8 cellular contexts compared by ENCODE assay signal in genomic region chr3:169668957-169669681, GRCh38. TPM values are rescaled to one million over a fixed set of nuclear protein-coding genes. Genes with fewer than 3 reads are reported as not detected.
DNase-seq lines count a peak whose midpoint lies in the region; ATAC-seq and TF ChIP-seq lines count a peak whose summit lies in the region.

No MANE protein-coding gene starts in this region.

- H3K9me3 ChIP-seq in CD8-positive, alpha-beta memory T cell (ENCODE audit: low read length) = no peaks in the 10 kb centered on the region
- H3K9me3 ChIP-seq in neural cell (ENCODE audit: low read length) = peaks cover 6% of the 10 kb centered on the region

- POLR2A ChIA-PET in CD8-positive, alpha-beta memory T cell (lab: Charles Lee) = no interaction called here

- H3K4me3 Mint-ChIP-seq in CD8-positive, alpha-beta memory T cell = peak overlapping the region in 6 of 7 donors; percentile 30 to 67 (median 54)

- no peak for TF ChIP-seq EP300 in neural cell (conservative IDR thresholded peaks at IDR 0.05; ENCODE audit: poor library complexity, severe bottlenecking)

- CTCF ChIA-PET in CD8-positive, alpha-beta memory T cell (lab: Charles Lee) = no interaction called here

- no peak overlapping the region for H3K4me3 ChIP-seq in CD8-positive, alpha-beta memory T cell (ENCODE audit: low read length)
- peak overlapping the region; percentile 72 for H3K4me3 ChIP-seq in neural cell (ENCODE audit: low read length)

- H3K36me3 Mint-ChIP-seq in CD8-positive, alpha-beta memory T cell = no peaks in the 10 kb centered on the region

- H4K20me1 ChIP-seq in neural cell (ENCODE audit: insufficient read depth) = no peaks in the 10 kb centered on the region

- no peaks in the 10 kb centered on the region for H3K9me2 ChIP-seq in neural cell (ENCODE audit: insufficient read depth, low read length)

- DNase-seq in CD8-positive, alpha-beta memory T cell = no peak
- DNase-seq in NCI-H2227 treated with DMSO at 0.1 percent for 48 hours (lab: John Stamatoyannopoulos, UW) (peak; percentile 48), foreskin keratinocyte (peak in 1 of 2 donors; percentile 53)
- peak; percentile 78 for DNase-seq in activated CD8-positive, alpha-beta memory T cell treated with anti-CD3 and anti-CD28 coated beads, Interleukin-2, amount 50 U/mL, for 48 hours
- no peak for DNase-seq in effector CD8-positive, alpha-beta T cell (lab: John Stamatoyannopoulos, UW)

- H3F3A ChIP-seq in neural cell (ENCODE audit: insufficient read depth, low read length, poor library complexity, severe bottlenecking) = no peaks in the 10 kb centered on the region

- H3K9me3 Mint-ChIP-seq in CD8-positive, alpha-beta memory T cell = peaks cover 18 to 39% (median 19%) of the 10 kb centered on the region in 5 donors

- H3K36me3 ChIP-seq in CD8-positive, alpha-beta memory T cell (ENCODE audit: insufficient read depth, low read length) = no peaks in the 10 kb centered on the region
- H3K36me3 ChIP-seq in neural cell (ENCODE audit: insufficient read depth, low read length) = no peaks in the 10 kb centered on the region

- TF ChIP-seq RAD21 in neural cell (conservative IDR thresholded peaks at IDR 0.05) = peak; percentile 97

- peak; percentile 78 for TF ChIP-seq CTCF in foreskin keratinocyte (conservative IDR thresholded peaks at IDR 0.05)
- peak; percentile 96 for TF ChIP-seq CTCF in neural cell (IDR thresholded peaks at IDR 0.05; ENCODE audit: poor library complexity, severe bottlenecking)

- peak; percentile 86 for ATAC-seq in GM19351 (IDR thresholded peaks at IDR 0.05; ENCODE audit: unreplicated experiment)
- ATAC-seq in HG03175 (IDR thresholded peaks at IDR 0.05; ENCODE audit: unreplicated experiment) = peak; percentile 84
- ATAC-seq in foreskin keratinocyte = peak; percentile 91

- H2AFZ ChIP-seq in neural cell (ENCODE audit: low read depth, low read length) = no peak overlapping the region

- peak overlapping the region; percentile 98 for H3K4me2 ChIP-seq in neural cell (ENCODE audit: low read length)

- H3K27me3 ChIP-seq in CD8-positive, alpha-beta memory T cell (ENCODE audit: insufficient read depth, low read length, poor library complexity, severe bottlenecking) = peaks cover 46% of the 10 kb centered on the region
- H3K27me3 ChIP-seq in foreskin keratinocyte (peaks cover 92% of the 10 kb centered on the region), neural cell (ENCODE audit: insufficient read depth, low read depth, low read length) (peaks cover 62% of the 10 kb centered on the region)

- H3K27ac ChIP-seq in CD8-positive, alpha-beta memory T cell (ENCODE audit: low read depth, low read length) = no peak overlapping the region
- H3K27ac ChIP-seq in foreskin keratinocyte = no peak overlapping the region
- no peak overlapping the region for H3K27ac ChIP-seq in neural cell (ENCODE audit: low read length)

- peaks cover 12% of the 10 kb centered on the region for H3K4me1 ChIP-seq in CD8-positive, alpha-beta memory T cell (ENCODE audit: insufficient read depth, low read length)
- H3K4me1 ChIP-seq in foreskin keratinocyte = no peaks in the 10 kb centered on the region

- H3K27ac Mint-ChIP-seq in CD8-positive, alpha-beta memory T cell = no peak overlapping the region

- peaks cover 19 to 37% (median 20%) of the 10 kb centered on the region in 3 donors for H3K4me1 Mint-ChIP-seq in CD8-positive, alpha-beta memory T cell

- H3K79me2 ChIP-seq in neural cell (replicated peaks; ENCODE audit: insufficient read depth, low read length) = no peaks in the 10 kb centered on the region

- peak overlapping the region; percentile 35 for H3K9ac ChIP-seq in neural cell (ENCODE audit: low read length)

- peaks cover 76 to 89% of the 10 kb centered on the region in 2 donors for H3K27me3 Mint-ChIP-seq in CD8-positive, alpha-beta memory T cell

TF ChIP-seq in neural cell, 6 proteins besides CTCF, POLR2A, EP300 and RAD21:
- TF ChIP-seq POLR2AphosphoS5 (IDR thresholded peaks at IDR 0.05) (peak; percentile 8), TAF1 (IDR thresholded peaks at IDR 0.05; ENCODE audit: low read depth) (no peak), MXI1 (conservative IDR thresholded peaks at IDR 0.05; ENCODE audit: poor library complexity, severe bottlenecking) (no peak), SMC3 (conservative IDR thresholded peaks at IDR 0.05; ENCODE audit: poor library complexity) (peak; percentile 96), EZH2 (IDR thresholded peaks at IDR 0.05; ENCODE audit: borderline replicate concordance, insufficient read depth, low read length, poor library complexity, severe bottlenecking) (no peak)
- TF ChIP-seq, protein P1, sequence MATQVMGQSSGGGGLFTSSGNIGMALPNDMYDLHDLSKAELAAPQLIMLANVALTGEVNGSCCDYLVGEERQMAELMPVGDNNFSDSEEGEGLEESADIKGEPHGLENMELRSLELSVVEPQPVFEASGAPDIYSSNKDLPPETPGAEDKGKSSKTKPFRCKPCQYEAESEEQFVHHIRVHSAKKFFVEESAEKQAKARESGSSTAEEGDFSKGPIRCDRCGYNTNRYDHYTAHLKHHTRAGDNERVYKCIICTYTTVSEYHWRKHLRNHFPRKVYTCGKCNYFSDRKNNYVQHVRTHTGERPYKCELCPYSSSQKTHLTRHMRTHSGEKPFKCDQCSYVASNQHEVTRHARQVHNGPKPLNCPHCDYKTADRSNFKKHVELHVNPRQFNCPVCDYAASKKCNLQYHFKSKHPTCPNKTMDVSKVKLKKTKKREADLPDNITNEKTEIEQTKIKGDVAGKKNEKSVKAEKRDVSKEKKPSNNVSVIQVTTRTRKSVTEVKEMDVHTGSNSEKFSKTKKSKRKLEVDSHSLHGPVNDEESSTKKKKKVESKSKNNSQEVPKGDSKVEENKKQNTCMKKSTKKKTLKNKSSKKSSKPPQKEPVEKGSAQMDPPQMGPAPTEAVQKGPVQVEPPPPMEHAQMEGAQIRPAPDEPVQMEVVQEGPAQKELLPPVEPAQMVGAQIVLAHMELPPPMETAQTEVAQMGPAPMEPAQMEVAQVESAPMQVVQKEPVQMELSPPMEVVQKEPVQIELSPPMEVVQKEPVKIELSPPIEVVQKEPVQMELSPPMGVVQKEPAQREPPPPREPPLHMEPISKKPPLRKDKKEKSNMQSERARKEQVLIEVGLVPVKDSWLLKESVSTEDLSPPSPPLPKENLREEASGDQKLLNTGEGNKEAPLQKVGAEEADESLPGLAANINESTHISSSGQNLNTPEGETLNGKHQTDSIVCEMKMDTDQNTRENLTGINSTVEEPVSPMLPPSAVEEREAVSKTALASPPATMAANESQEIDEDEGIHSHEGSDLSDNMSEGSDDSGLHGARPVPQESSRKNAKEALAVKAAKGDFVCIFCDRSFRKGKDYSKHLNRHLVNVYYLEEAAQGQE (IDR thresholded peaks at IDR 0.05; ENCODE audit: borderline replicate concordance) = no peak

RNA-seq across cellular contexts. Expression of gene MECOM, which starts 5.6 kb away (rescaled TPM):
- total RNA-seq in CD8-positive, alpha-beta memory T cell = not detected
- polyA plus RNA-seq in CD8-positive, alpha-beta memory T cell = not detected
- total RNA-seq in foreskin keratinocyte = 2.2 and 4.0 TPM in 2 replicates
- polyA plus RNA-seq in foreskin keratinocyte = 0.37 and 0.76 TPM in 2 replicates
- 0.10 TPM in 2 replicates for polyA plus RNA-seq in neural cell
- 0.23 and 0.97 TPM in 2 replicates for polyA minus RNA-seq in neural cell

Comparison
In these comparisons a context has a peak if more than half of its experiments do, and no peak if none do; other contexts are left out.
1. DNase-seq: peak in NCI-H2227 treated with DMSO at 0.1 percent for 48 hours (single experiment) and activated CD8-positive, alpha-beta memory T cell treated with anti-CD3 and anti-CD28 coated beads, Interleukin-2, amount 50 U/mL, for 48 hours (single experiment); none in CD8-positive, alpha-beta memory T cell (0 of 5) and effector CD8-positive, alpha-beta T cell (single experiment).
2. Peak in every context shown above with its lines, with median percentiles within 50 percentile points of each other: ATAC-seq.